In the genomic region with DNA sequence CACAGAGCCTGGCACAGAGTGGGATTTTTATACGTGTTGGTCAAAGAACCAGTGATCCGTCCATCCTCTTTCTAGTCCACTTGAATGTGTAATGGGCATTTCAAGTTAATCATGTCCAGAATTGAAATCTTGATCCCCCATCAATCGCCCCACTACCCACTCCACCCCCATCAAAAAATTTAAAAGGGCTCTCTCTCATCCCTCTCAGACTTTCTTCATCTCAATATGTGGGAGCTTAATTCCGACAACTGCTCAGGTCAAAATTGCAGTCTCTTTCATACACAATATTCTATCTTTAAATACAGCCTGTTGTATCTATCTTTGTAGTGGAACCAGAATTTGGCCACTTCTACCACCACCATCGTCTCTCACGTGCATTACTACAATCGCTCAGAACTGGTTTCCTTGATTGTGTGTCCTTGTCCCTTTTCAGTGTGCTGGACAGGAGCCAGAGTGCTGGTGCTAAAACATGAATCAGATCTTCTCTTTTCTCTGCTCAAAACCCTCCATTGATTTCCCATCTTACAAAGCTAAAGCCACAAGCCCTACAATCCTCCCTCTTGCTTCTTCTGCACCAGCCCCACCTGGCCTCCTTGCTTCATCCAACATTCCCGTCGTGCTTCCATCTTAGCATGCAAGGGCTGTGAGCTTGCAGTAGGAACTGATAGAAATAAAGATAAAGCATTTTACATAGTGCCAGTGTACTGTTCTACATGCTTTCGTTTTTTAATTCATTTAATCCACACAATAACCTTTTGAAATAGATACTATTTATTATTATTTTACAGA, we compare ENCODE assay signal across 8 cellular contexts. TPM values are rescaled to one million over a fixed set of nuclear protein-coding genes. Genes with fewer than 3 reads are reported as not detected.
DNase-seq lines count a peak whose midpoint lies in the region; ATAC-seq and TF ChIP-seq lines count a peak whose summit lies in the region.

No MANE protein-coding gene starts in this region.

- intact Hi-C loops in CD4-positive, alpha-beta memory T cell (cut with micrococcal nuclease) = loop anchor here (1.0 to 10.0 kb wide), 5 partner anchors 9 to 313 kb away; a partner anchor contains a TSS
- intact Hi-C loops in prostate gland (cut with DNase I) = no loop called here

- H3K4me3 ChIP-seq in CD4-positive, alpha-beta memory T cell (ENCODE audit: low read length in 2 of 2) = peak overlapping the region in 1 of 2 donors; percentile 79
- H3K4me3 ChIP-seq in neuron (ENCODE audit: low read length) (peak overlapping the region; percentile 87), prostate gland (peak overlapping the region in 1 of 2 donors; percentile 63)

- H3K36me3 ChIP-seq in CD4-positive, alpha-beta memory T cell (ENCODE audit: insufficient read depth, low read length) = peaks cover 9% of the 10 kb centered on the region
- H3K36me3 ChIP-seq in neuron (ENCODE audit: insufficient read depth, low read length) (no peaks in the 10 kb centered on the region), prostate gland (no peaks in the 10 kb centered on the region)

- peaks cover 8 to 12% of the 10 kb centered on the region in 2 donors for H3K36me3 Mint-ChIP-seq in CD4-positive, alpha-beta memory T cell
- H3K36me3 Mint-ChIP-seq in chondrocyte (ENCODE audit: low read depth) = peaks cover 3% of the 10 kb centered on the region

- no peak for TF ChIP-seq POLR2A in prostate gland (IDR thresholded peaks at IDR 0.05)

- peak overlapping the region; percentile 68 for H3K27ac ChIP-seq in CD4-positive, alpha-beta memory T cell (ENCODE audit: low read depth, low read length)
- peak overlapping the region in 1 of 2 donors; percentile 75 for H3K27ac ChIP-seq in prostate gland

- H3K4me1 Mint-ChIP-seq in CD4-positive, alpha-beta memory T cell = peaks cover 27 to 31% (median 29%) of the 10 kb centered on the region in 4 donors
- peaks cover 23% of the 10 kb centered on the region for H3K4me1 Mint-ChIP-seq in chondrocyte (ENCODE audit: low read depth)

- H3K9me3 ChIP-seq in CD4-positive, alpha-beta memory T cell (ENCODE audit: control insufficient read depth in 1 of 2, low read length in 2 of 2) = no peaks in the 10 kb centered on the region
- H3K9me3 ChIP-seq in neuron (ENCODE audit: low read length) = peaks cover 2% of the 10 kb centered on the region
- H3K9me3 ChIP-seq in prostate gland = no peaks in the 10 kb centered on the region

- peak overlapping the region; percentile 93 to 95 (median 94) for H3K27ac Mint-ChIP-seq in CD4-positive, alpha-beta memory T cell
- no peak overlapping the region for H3K27ac Mint-ChIP-seq in chondrocyte (ENCODE audit: unreplicated experiment)

- POLR2A ChIA-PET in CD4-positive, alpha-beta memory T cell (lab: Charles Lee; ENCODE audit: partially characterized antibody) = interaction anchor here (0.5 to 3.5 kb wide), 22 partner anchors 10 to 369 kb away, joined by 3 to 91 read pairs (median 5); a partner anchor contains a TSS

- no peaks in the 10 kb centered on the region for H3K9me3 Mint-ChIP-seq in CD4-positive, alpha-beta memory T cell
- no peaks in the 10 kb centered on the region for H3K9me3 Mint-ChIP-seq in chondrocyte (ENCODE audit: low read depth)

- peak overlapping the region; percentile 91 to 98 (median 94) for H3K4me3 Mint-ChIP-seq in CD4-positive, alpha-beta memory T cell
- H3K4me3 Mint-ChIP-seq in chondrocyte (ENCODE audit: unreplicated experiment) = peak overlapping the region; percentile 81

- H3K4me1 ChIP-seq in CD4-positive, alpha-beta memory T cell (ENCODE audit: insufficient read depth, low read length) = peaks cover 20% of the 10 kb centered on the region
- H3K4me1 ChIP-seq in neuron (ENCODE audit: insufficient read depth, low read length) (peaks cover 13% of the 10 kb centered on the region), prostate gland (replicated peaks) (no peaks in the 10 kb centered on the region)

- DNase-seq in CD4-positive, alpha-beta memory T cell = no peak
- DNase-seq in M059J (ENCODE audit: low read depth) = peak; percentile 4
- DNase-seq in chondrocyte (ENCODE audit: low spot score) = no peak
- no peak for DNase-seq in NCI-H2227 treated with DMSO at 0.1 percent for 48 hours (lab: John Stamatoyannopoulos, UW)
- DNase-seq in prostate gland (ENCODE audit: low spot score) = no peak
- no peak for DNase-seq in stimulated activated CD4-positive, alpha-beta T cell treated with anti-CD3 and anti-CD28 coated beads, Interleukin-2, amount 100 ng/mL, for 48 hours

- WGBS in prostate gland = 49% methylated on average over 10 of the region's 10 CpGs

- TF ChIP-seq CTCF in chondrocyte (IDR thresholded peaks at IDR 0.05) (no peak), prostate gland (IDR thresholded peaks at IDR 0.05) (no peak)

- CTCF ChIA-PET in CD4-positive, alpha-beta memory T cell (lab: Charles Lee; ENCODE audit: partially characterized antibody) = interaction anchor here (1.0 to 5.4 kb wide), 10 partner anchors 9 to 242 kb away, joined by 3 to 55 read pairs (median 4); a partner anchor contains a TSS

- H2AFZ ChIP-seq in neuron (ENCODE audit: low read depth, low read length) = peak overlapping the region; percentile 91

- H3K27me3 ChIP-seq in CD4-positive, alpha-beta memory T cell (ENCODE audit: insufficient read depth, low read length) = no peaks in the 10 kb centered on the region
- H3K27me3 ChIP-seq in neuron (ENCODE audit: insufficient read depth, low read length) (no peaks in the 10 kb centered on the region), prostate gland (replicated peaks; ENCODE audit: insufficient read depth) (no peaks in the 10 kb centered on the region)

- no peaks in the 10 kb centered on the region for H3K27me3 Mint-ChIP-seq in CD4-positive, alpha-beta memory T cell
- H3K27me3 Mint-ChIP-seq in chondrocyte (ENCODE audit: low read depth) = peaks cover 3% of the 10 kb centered on the region

- ATAC-seq in GM21447 (IDR thresholded peaks at IDR 0.05; ENCODE audit: unreplicated experiment) = no peak

RNA-seq across cellular contexts. Expression of a gene that starts 0.8 kb away (rescaled TPM):
- 10 to 100 TPM; 18.7 to 25.9 TPM for total RNA-seq in CD4-positive, alpha-beta memory T cell
- 10 to 100 TPM in 1 of 2 donors, 1 to 10 TPM in 1; 9.7 to 18.3 TPM for polyA plus RNA-seq in CD4-positive, alpha-beta memory T cell
- 4.7 and 5.5 TPM in 2 replicates for total RNA-seq in M059J (2014; rRNA removed; shearing (Covaris generic))
- total RNA-seq in chondrocyte (15.0 to 16.4 TPM (median 16.2 TPM) in 3 replicates), prostate gland (10 to 100 TPM in 1 of 2 donors, 1 to 10 TPM in 1; 5.9 to 14.0 TPM)

RNA-seq across cellular contexts. Expression of a gene that starts 9.1 kb away (rescaled TPM):
- total RNA-seq in CD4-positive, alpha-beta memory T cell = 10 to 100 TPM; 12.5 to 13.0 TPM
- polyA plus RNA-seq in CD4-positive, alpha-beta memory T cell = 1 to 10 TPM in 1 of 2 donors, under 1 TPM in 1; 0.86 to 3.1 TPM
- not detected in 2 replicates for total RNA-seq in M059J (2014; rRNA removed; shearing (Covaris generic))
- total RNA-seq in chondrocyte (0.15 TPM in 1 of 3 replicates, not detected in the others), prostate gland (1 to 10 TPM in 1 of 2 donors, not detected in 1; 5.9 TPM)

RNA-seq across cellular contexts. Expression of a gene that starts 38.9 kb away (rescaled TPM):
- 10 to 100 TPM; 12.6 to 13.8 TPM for total RNA-seq in CD4-positive, alpha-beta memory T cell
- 1 to 10 TPM; 1.1 to 3.3 TPM for polyA plus RNA-seq in CD4-positive, alpha-beta memory T cell
- total RNA-seq in M059J (2014; rRNA removed; shearing (Covaris generic)) = 26.9 and 41.7 TPM in 2 replicates
- total RNA-seq in chondrocyte = 86.0 to 128 TPM (median 127 TPM) in 3 replicates
- 10 to 100 TPM; 27.7 to 38.5 TPM for total RNA-seq in prostate gland
